22 cellular contexts compared by ENCODE assay signal in genomic region chr2:217973008-217973787, GRCh38. TPM values are rescaled to one million over a fixed set of nuclear protein-coding genes. Genes with fewer than 3 reads are reported as not detected.
DNase-seq lines count a peak whose midpoint lies in the region; ATAC-seq and TF ChIP-seq lines count a peak whose summit lies in the region.
"Had no signal": no experiment of that assay in that cellular context is flagged by ENCODE, and none has a peak within 500 bp of the region (broad histone marks: within the 10 kb centered on the region; RNA-seq: fewer than 3 reads in every experiment).

No MANE protein-coding gene starts in this region.

- H3K27me3 Mint-ChIP-seq in CD14-positive monocyte (ENCODE audit: low read depth in 3 of 3), result peaks cover 0 to 5% (median 3%) of the 10 kb centered on the region in 3 donors
- H3K27me3 Mint-ChIP-seq in stimulated activated naive B cell treated with anti-CD40 and anti-IgM and Interleukin-4, amounts not matched to agents 10 μg/mL and 1 μg/mL and 100 μg/mL, for 72 hours, result peaks cover 0 to 3% of the 10 kb centered on the region in 2 donors

- in situ Hi-C loops in gastrocnemius medialis (cut with MboI; ENCODE audit: low sequenced_read_pairs in 4 of 4), result no loop called here

- no peak overlapping the region for H3K4me3 Mint-ChIP-seq in CD14-positive monocyte
- H3K4me3 Mint-ChIP-seq in stimulated activated naive B cell treated with anti-CD40 and anti-IgM and Interleukin-4, amounts not matched to agents 10 μg/mL and 1 μg/mL and 100 μg/mL, for 72 hours, result no peak overlapping the region
- H3K4me3 Mint-ChIP-seq: B cell; central memory CD8-positive, alpha-beta T cell; stimulated activated naive CD8-positive, alpha-beta T cell treated with anti-CD3 and anti-CD28 coated beads, Interleukin-15, Interleukin-2, amounts not matched to agents 100 ng/mL and 50 ng/mL, for 24 hours; T-helper 1 cell treated with Interleukin-12 subunit alpha and Interleukin-12 subunit beta and Interleukin-4 antibody, amounts not matched to agents 30 μg/mL and 1 μg/mL, for 36 hours had no signal

- no peaks in the 10 kb centered on the region for H3K4me1 Mint-ChIP-seq in CD14-positive monocyte
- no peaks in the 10 kb centered on the region for H3K4me1 Mint-ChIP-seq in stimulated activated naive B cell treated with anti-CD40 and anti-IgM and Interleukin-4, amounts not matched to agents 10 μg/mL and 1 μg/mL and 100 μg/mL, for 72 hours
- H3K4me1 Mint-ChIP-seq: B cell; central memory CD8-positive, alpha-beta T cell had no signal

- peak in 1 of 2 donors; percentile 13 for ATAC-seq in gastrocnemius medialis
- ATAC-seq in HG03439 (IDR thresholded peaks at IDR 0.05; ENCODE audit: unreplicated experiment), result no peak
- no peak for ATAC-seq in stimulated activated naive B cell treated with anti-CD40 and anti-IgM and Interleukin-4, amounts not matched to agents 10 μg/mL and 1 μg/mL and 100 μg/mL, for 72 hours (replicated peaks)
- ATAC-seq: A549 had no signal

- H3K36me3 ChIP-seq in esophagus muscularis mucosa (no peaks in the 10 kb centered on the region), muscle layer of duodenum (ENCODE audit: control insufficient read depth in 1 of 2, insufficient read depth in 2 of 2, low read length in 2 of 2) (no peaks in the 10 kb centered on the region), gastrocnemius medialis (no peaks in the 10 kb centered on the region)

- peaks cover 0 to 3% of the 10 kb centered on the region in 2 donors for H3K36me3 Mint-ChIP-seq in CD14-positive monocyte
- no peaks in the 10 kb centered on the region for H3K36me3 Mint-ChIP-seq in stimulated activated naive B cell treated with anti-CD40 and anti-IgM and Interleukin-4, amounts not matched to agents 10 μg/mL and 1 μg/mL and 100 μg/mL, for 72 hours

- H3K9me3 Mint-ChIP-seq in CD14-positive monocyte, result peaks cover 0 to 4% (median 0%) of the 10 kb centered on the region in 7 donors
- peaks cover 4% of the 10 kb centered on the region in 2 donors for H3K9me3 Mint-ChIP-seq in stimulated activated naive B cell treated with anti-CD40 and anti-IgM and Interleukin-4, amounts not matched to agents 10 μg/mL and 1 μg/mL and 100 μg/mL, for 72 hours
- H3K9me3 Mint-ChIP-seq: central memory CD8-positive, alpha-beta T cell; stimulated activated naive CD8-positive, alpha-beta T cell treated with anti-CD3 and anti-CD28 coated beads, Interleukin-15, Interleukin-2, amounts not matched to agents 100 ng/mL and 50 ng/mL, for 24 hours; T-helper 1 cell treated with Interleukin-12 subunit alpha and Interleukin-12 subunit beta and Interleukin-4 antibody, amounts not matched to agents 30 μg/mL and 1 μg/mL, for 36 hours had no signal

- WGBS in esophagus muscularis mucosa, result 73% methylated on average over 11 of the region's 11 CpGs

- DNase-seq in CD14-positive monocyte (ENCODE audit: low spot score) (peak; percentile 29), esophagus muscularis mucosa (ENCODE audit: extremely low spot score) (no peak), gastrocnemius medialis (no peak), cerebellar cortex (ENCODE audit: low spot score) (no peak), NCI-H345 treated with DMSO at 0.1 percent for 48 hours (lab: John Stamatoyannopoulos, UW; ENCODE audit: unreplicated experiment) (no peak)
- DNase-seq in stimulated activated naive B cell treated with anti-CD40 and anti-IgM and Interleukin-4, amounts not matched to agents 10 μg/mL and 1 μg/mL and 100 μg/mL, for 72 hours, result no peak
- DNase-seq: activated CD4-positive, alpha-beta T cell treated with anti-CD3 and anti-CD28 coated beads, Interleukin-2, amount 50 U/mL, for 1 hour; activated naive CD4-positive, alpha-beta T cell treated with anti-CD3 and anti-CD28 coated beads, Interleukin-2, amount 50 U/mL, for 16 hours; GM23248; IMR-90; NCI-H1105; NCI-H2029; RPMI8226; stimulated activated CD4-positive, alpha-beta T cell treated with anti-CD3 and anti-CD28 coated beads, Interleukin-4, amount 100 ng/mL, for 4 hours had no signal

- H3K27me3 ChIP-seq in esophagus muscularis mucosa (no peaks in the 10 kb centered on the region), muscle layer of duodenum (ENCODE audit: low read depth, low read length) (no peaks in the 10 kb centered on the region), gastrocnemius medialis (no peaks in the 10 kb centered on the region)

- intact Hi-C loops in CD14-positive monocyte (cut with micrococcal nuclease), result no loop called here
- intact Hi-C loops in esophagus muscularis mucosa (cut with DNase I), result no loop called here
- intact Hi-C loops in gastrocnemius medialis (cut with DNase I; ENCODE audit: low total_unique reads), result no loop called here

- TF ChIP-seq CTCF in CD14-positive monocyte (IDR thresholded peaks at IDR 0.05) (no peak), esophagus muscularis mucosa (IDR thresholded peaks at IDR 0.05) (no peak), gastrocnemius medialis (IDR thresholded peaks at IDR 0.05 in 4 of 5, conservative IDR thresholded peaks at IDR 0.05 in 1 of 5) (no peak)

- H3K27ac ChIP-seq in esophagus muscularis mucosa (replicated peaks in 1 of 4), result peak overlapping the region; percentile 89 to 94 (median 90)
- peak overlapping the region; percentile 4 for H3K27ac ChIP-seq in muscle layer of duodenum (ENCODE audit: low read length)
- peak overlapping the region; percentile 56 to 76 (median 68) for H3K27ac ChIP-seq in gastrocnemius medialis
- H3K27ac ChIP-seq: A549, GM23248, SK-N-MC had no signal

- peak overlapping the region in 1 of 7 donors; percentile 46 for H3K27ac Mint-ChIP-seq in CD14-positive monocyte
- no peak overlapping the region for H3K27ac Mint-ChIP-seq in stimulated activated naive B cell treated with anti-CD40 and anti-IgM and Interleukin-4, amounts not matched to agents 10 μg/mL and 1 μg/mL and 100 μg/mL, for 72 hours
- H3K27ac Mint-ChIP-seq: B cell; stimulated activated naive CD8-positive, alpha-beta T cell treated with anti-CD3 and anti-CD28 coated beads, Interleukin-15, Interleukin-2, amounts not matched to agents 100 ng/mL and 50 ng/mL, for 24 hours; T-helper 1 cell treated with Interleukin-12 subunit alpha and Interleukin-12 subunit beta and Interleukin-4 antibody, amounts not matched to agents 30 μg/mL and 1 μg/mL, for 36 hours had no signal

- TF ChIP-seq POLR2A in esophagus muscularis mucosa (IDR thresholded peaks at IDR 0.05; ENCODE audit: low read depth) (no peak), gastrocnemius medialis (IDR thresholded peaks at IDR 0.05) (no peak)

- H3K4me1 ChIP-seq in esophagus muscularis mucosa, result peaks cover 51 to 92% (median 89%) of the 10 kb centered on the region in 4 donors
- peaks cover 0 to 55% of the 10 kb centered on the region in 2 donors for H3K4me1 ChIP-seq in muscle layer of duodenum (ENCODE audit: control insufficient read depth in 1 of 2, insufficient read depth in 2 of 2, low read length in 2 of 2)
- peaks cover 19 to 33% of the 10 kb centered on the region in 2 donors for H3K4me1 ChIP-seq in gastrocnemius medialis
- H3K4me1 ChIP-seq: A549 had no signal

- no peaks in the 10 kb centered on the region for H3K9me3 ChIP-seq in esophagus muscularis mucosa
- H3K9me3 ChIP-seq in muscle layer of duodenum (ENCODE audit: control insufficient read depth in 1 of 2, low read length in 2 of 2), result no peaks in the 10 kb centered on the region
- no peaks in the 10 kb centered on the region for H3K9me3 ChIP-seq in gastrocnemius medialis

- TF ChIP-seq EP300 in esophagus muscularis mucosa (IDR thresholded peaks at IDR 0.05), result no peak

- H3K4me3 ChIP-seq in esophagus muscularis mucosa (no peak overlapping the region), muscle layer of duodenum (ENCODE audit: low read depth in 1 of 2, low read length in 2 of 2) (no peak overlapping the region), gastrocnemius medialis (no peak overlapping the region)
- H3K4me3 ChIP-seq: A549, GM23248, SK-N-MC had no signal

RNA-seq across cellular contexts. Expression of gene TNS1, which starts 29.6 kb away (rescaled TPM):
- polyA plus RNA-seq in CD14-positive monocyte, result 1 to 10 TPM in 1 of 2 donors, under 1 TPM in 1; 0.26 to 1.6 TPM
- total RNA-seq in esophagus muscularis mucosa, result 1,000 to 10,000 TPM; 1,001 to 2,170 (median 1,411) TPM
- total RNA-seq in gastrocnemius medialis, result 100 to 1,000 TPM; 407 to 670 (median 484) TPM

Comparison
In these comparisons a context has a peak if more than half of its experiments do, and no peak if none do; other contexts are left out.
1. H3K27ac ChIP-seq: peak in every context shown above with its lines; median percentile 90 in esophagus muscularis mucosa; 68 in gastrocnemius medialis; 4 in muscle layer of duodenum.